ENCODE assay signal across 15 cellular contexts in the genomic region with DNA sequence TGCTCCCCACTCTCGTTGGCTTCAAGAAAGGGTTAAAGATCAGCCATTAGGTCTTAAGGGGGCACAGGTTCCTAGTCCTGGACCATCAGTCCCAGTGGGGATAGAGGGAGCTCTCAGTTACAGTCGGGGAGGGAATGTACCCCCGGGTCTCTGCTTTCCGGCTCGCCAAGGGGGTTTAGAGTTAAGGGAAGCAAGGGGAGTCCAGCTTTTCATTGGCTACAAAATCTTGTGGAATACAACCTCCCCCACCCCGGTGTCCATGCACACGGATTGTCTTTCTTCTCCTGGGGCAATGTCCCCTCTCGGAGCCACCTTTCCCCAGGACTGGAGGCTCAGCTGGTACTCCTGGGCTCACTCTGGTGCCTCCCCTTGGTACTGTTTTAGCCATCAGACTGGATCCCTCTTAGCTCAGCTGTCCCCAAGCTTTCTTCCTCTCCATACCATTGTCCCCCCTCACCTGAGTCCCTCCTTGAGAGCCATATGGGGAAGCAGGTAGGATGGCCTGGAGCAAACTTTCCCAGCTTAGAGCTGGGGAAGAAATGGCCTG. TPM values are rescaled to one million over a fixed set of nuclear protein-coding genes. Genes with fewer than 3 reads are reported as not detected.
"Had no signal": no experiment of that assay in that cellular context is flagged by ENCODE, and none has a peak within 500 bp of the region (broad histone marks: within the 10 kb centered on the region; RNA-seq: fewer than 3 reads in every experiment).

A gene (minus strand): TSS at position 480 of the 547 bp plus-strand sequence. CDS start 0 bp downstream, at position 480.

- H3K27ac ChIP-seq: parathyroid adenoma, thoracic aorta had no signal

- H3K9me3 Mint-ChIP-seq: activated B cell treated with CpG ODN at 0.5 μM for 24 hours; activated CD4-positive, alpha-beta T cell treated with anti-CD3 and anti-CD28 coated beads, Interleukin-2, amount 10 ng/mL, durations not matched to agents 7 days and 5 days had no signal

- H3K4me3 Mint-ChIP-seq: activated B cell treated with CpG ODN at 0.5 μM for 24 hours; activated CD4-positive, alpha-beta T cell treated with anti-CD3 and anti-CD28 coated beads, Interleukin-2, amount 10 ng/mL, durations not matched to agents 7 days and 5 days had no signal

- H3K4me3 ChIP-seq: stomach, thoracic aorta had no signal

- H2AFZ ChIP-seq: parathyroid adenoma had no signal

- H3K4me1 Mint-ChIP-seq: activated B cell treated with CpG ODN at 0.5 μM for 24 hours; activated CD4-positive, alpha-beta T cell treated with anti-CD3 and anti-CD28 coated beads, Interleukin-2, amount 10 ng/mL, durations not matched to agents 7 days and 5 days had no signal

- DNase-seq: activated B cell treated with CpG ODN at 0.5 μM for 24 hours; activated CD4-positive, alpha-beta T cell treated with anti-CD3 and anti-CD28 coated beads, Interleukin-2, amount 10 ng/mL, durations not matched to agents 7 days and 5 days; activated CD8-positive, alpha-beta memory T cell treated with anti-CD3 and anti-CD28 coated beads for 24 hours; activated naive CD4-positive, alpha-beta T cell treated with anti-CD3 and anti-CD28 coated beads, Interleukin-2, amount 50 U/mL, for 16 hours; dermis blood vessel endothelial cell; hypothalamus; stimulated activated CD4-positive, alpha-beta T cell treated with anti-CD3 and anti-CD28 coated beads, Interleukin-4, amount 100 ng/mL, for 4 hours; stomach; T-helper 2 cell had no signal

- H3K9ac ChIP-seq: parathyroid adenoma had no signal

- H3K27ac Mint-ChIP-seq: activated B cell treated with CpG ODN at 0.5 μM for 24 hours; activated CD4-positive, alpha-beta T cell treated with anti-CD3 and anti-CD28 coated beads, Interleukin-2, amount 10 ng/mL, durations not matched to agents 7 days and 5 days had no signal

- H3K27me3 Mint-ChIP-seq: activated B cell treated with CpG ODN at 0.5 μM for 24 hours had no signal

- H3K4me1 ChIP-seq: parathyroid adenoma had no signal

- H3K79me2 ChIP-seq: parathyroid adenoma had no signal

- H3K9me3 ChIP-seq: stomach, thoracic aorta had no signal

- FAIRE-seq: TTC549 had no signal

- H3K27me3 ChIP-seq: stomach had no signal

RNA-seq across cellular contexts. Expression of the gene that starts here (rescaled TPM):
- total RNA-seq: activated B cell treated with CpG ODN at 0.5 μM for 24 hours; activated CD4-positive, alpha-beta T cell treated with anti-CD3 and anti-CD28 coated beads, Interleukin-2, amount 10 ng/mL, durations not matched to agents 7 days and 5 days; dermis blood vessel endothelial cell; glomerular endothelial cell; skeletal muscle tissue; stomach; urinary bladder had no signal
- polyA plus RNA-seq: stomach, urinary bladder had no signal
